14 cellular contexts compared by ENCODE assay signal in the genomic region with DNA sequence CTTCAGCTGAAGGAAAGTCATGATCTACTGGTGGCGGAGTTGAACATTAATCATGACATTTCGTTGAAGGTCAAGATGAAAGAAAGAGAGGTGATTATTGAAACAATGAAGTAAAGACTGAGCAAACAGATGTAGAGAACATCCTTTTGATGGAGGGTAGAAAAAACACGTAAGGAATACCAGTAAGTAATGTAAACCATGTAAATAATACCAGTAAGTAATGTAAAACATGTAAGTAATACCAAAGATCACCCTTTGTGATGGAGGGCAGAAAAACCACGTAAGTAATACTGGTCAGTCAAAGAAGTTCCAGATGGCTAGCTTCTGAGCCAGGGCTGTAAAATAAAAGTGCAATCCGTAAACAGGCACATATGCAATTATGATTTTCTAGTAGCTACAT.
DNase-seq lines count a peak whose midpoint lies in the region; ATAC-seq, FAIRE-seq and TF ChIP-seq lines count a peak whose summit lies in the region.
"Had no signal": no experiment of that assay in that cellular context is flagged by ENCODE, and none has a peak within 500 bp of the region (broad histone marks: within the 10 kb centered on the region; RNA-seq: fewer than 3 reads in every experiment).

No MANE protein-coding gene starts in this region.

- intact Hi-C loops in HepG2 (cut with micrococcal nuclease; ENCODE audit: unreplicated experiment) = loop anchor here (5.0 kb wide), 1 partner anchor 126 kb away; no protein-coding TSS in a partner anchor
- intact Hi-C loops in right lobe of liver (cut with DNase I) = no loop called here

- no peaks in the 10 kb centered on the region for H3K79me2 ChIP-seq in HepG2 (ENCODE audit: insufficient read depth, low read length)

- no peak for TF ChIP-seq CTCF in HepG2 (CRISPR knock-in tag; IDR thresholded peaks at IDR 0.05)
- no peak for TF ChIP-seq CTCF in right lobe of liver (IDR thresholded peaks at IDR 0.05)
- no peak for TF ChIP-seq CTCF in glutamatergic neuron (IDR thresholded peaks at IDR 0.05; ENCODE audit: partially characterized antibody, unreplicated experiment)

- H3K27me3 Mint-ChIP-seq in glutamatergic neuron (ENCODE audit: unreplicated experiment) = peaks cover 2% of the 10 kb centered on the region
- H3K27me3 Mint-ChIP-seq: CD4-positive, CD25-positive, alpha-beta regulatory T cell had no signal

- TF ChIP-seq POLR2A in HepG2 (IDR thresholded peaks at IDR 0.05; ENCODE audit: insufficient read depth in 1 of 2, low read depth in 2 of 2, low read length in 2 of 2) = no peak
- TF ChIP-seq POLR2A in right lobe of liver (IDR thresholded peaks at IDR 0.05) = no peak

- no peak overlapping the region; a peak in 1 of 6 replicates for H3K4me3 ChIP-seq in HepG2 (replicated peaks in 1 of 3; ENCODE audit: insufficient read depth in 1 of 3, low read depth in 2 of 3, low read length in 3 of 3)
- H3K4me3 ChIP-seq in right lobe of liver = no peak overlapping the region
- H3K4me3 ChIP-seq: HAP-1 had no signal

- WGBS in HepG2 (ENCODE audit: low lambda C conversion rate) = 15% methylated on average over 5 of the region's 5 CpGs
- WGBS in right lobe of liver (ENCODE audit: insufficient coverage, low coverage, low lambda C conversion rate, missing lambda C conversion rate) = 83% methylated on average over 5 of the region's 5 CpGs

- no peaks in the 10 kb centered on the region for H3K36me3 ChIP-seq in HepG2 (replicated peaks in 1 of 2; ENCODE audit: control insufficient read depth in 1 of 2, insufficient read depth in 2 of 2, low read length in 2 of 2)
- no peaks in the 10 kb centered on the region for H3K36me3 ChIP-seq in right lobe of liver
- H3K36me3 ChIP-seq: HAP-1 had no signal

- peaks cover 60% of the 10 kb centered on the region for H3K9me3 ChIP-seq in HepG2 (ENCODE audit: low read length)
- H3K9me3 ChIP-seq in right lobe of liver = no peaks in the 10 kb centered on the region
- H3K9me3 ChIP-seq: HAP-1 had no signal

- H2AFZ ChIP-seq in HepG2 (ENCODE audit: low read length) = no peak overlapping the region

- H3K4me1 ChIP-seq in HepG2 (ENCODE audit: insufficient read depth, low read length) (peaks cover 58% of the 10 kb centered on the region), right lobe of liver (peaks cover 0 to 21% (median 5%) of the 10 kb centered on the region in 4 donors)

- H4K20me1 ChIP-seq in HepG2 (ENCODE audit: insufficient read depth, low read length) = no peaks in the 10 kb centered on the region

- H3K27me3 ChIP-seq in HepG2 (ENCODE audit: control insufficient read depth in 1 of 2, insufficient read depth in 2 of 2, low read length in 2 of 2) = no peaks in the 10 kb centered on the region
- no peaks in the 10 kb centered on the region for H3K27me3 ChIP-seq in right lobe of liver

- BruUV-seq in HepG2 (replicated peaks; lab: Mats Ljungman, UMichigan) = no TSS peak

- peak overlapping the region; percentile 57 for H3K27ac Mint-ChIP-seq in glutamatergic neuron (ENCODE audit: unreplicated experiment)
- H3K27ac Mint-ChIP-seq: CD4-positive, CD25-positive, alpha-beta regulatory T cell; CD8-positive, alpha-beta T cell had no signal

- peak; percentile 77 for ATAC-seq in HepG2
- ATAC-seq in right lobe of liver = no peak
- ATAC-seq: CD8-positive, alpha-beta T cell had no signal

- no peak for TF ChIP-seq RAD21 in HepG2 (CRISPR knock-in tag; IDR thresholded peaks at IDR 0.05)

- peak overlapping the region; percentile 22 for H3K4me2 ChIP-seq in HepG2 (ENCODE audit: low read depth, low read length)

- no peaks in the 10 kb centered on the region for H3K36me3 Mint-ChIP-seq in glutamatergic neuron (ENCODE audit: unreplicated experiment)
- H3K36me3 Mint-ChIP-seq: CD4-positive, CD25-positive, alpha-beta regulatory T cell; CD8-positive, alpha-beta T cell had no signal

- peak; percentile 83 for DNase-seq in HepG2 (ENCODE audit: low spot score)
- DNase-seq in right lobe of liver = no peak
- DNase-seq in NCI-H69 (lab: John Stamatoyannopoulos, UW) = peak; percentile 14
- no peak for DNase-seq in glutamatergic neuron
- DNase-seq in HEK293T (ENCODE audit: extremely low spot score) = no peak
- no peak for DNase-seq in HCEC 1CT
- DNase-seq: C1 segment of cervical spinal cord; CD4-positive, CD25-positive, alpha-beta regulatory T cell; CD8-positive, alpha-beta T cell; DND-41; GOT3 had no signal

- H3K27ac ChIP-seq in HepG2 (ENCODE audit: extremely low read length, insufficient read depth, low read length) = peak overlapping the region; percentile 26
- H3K27ac ChIP-seq in right lobe of liver = no peak overlapping the region

- peak in 1 of 2 experiments; percentile 95; a peak in 2 of 4 replicates for TF ChIP-seq EP300 in HepG2 (IDR thresholded peaks at IDR 0.05; ENCODE audit: low read depth in 2 of 2, low read length in 2 of 2)
- TF ChIP-seq EP300 in HepG2 (CRISPR knock-in tag; IDR thresholded peaks at IDR 0.05; ENCODE audit: borderline replicate concordance) = no peak; the same call in 1 of the 2 replicates

- FAIRE-seq in HepG2 (lab: Jason Lieb, UNC) = peak; percentile 21
- FAIRE-seq: GM12892, H54 had no signal

- POLR2A ChIA-PET in HepG2 (lab: Yijun Ruan, JAX) (interaction anchor here (1.3 kb wide), 1 partner anchor 1222 kb away, joined by 3 read pairs; no protein-coding TSS in a partner anchor), HEK293T (lab: Yijun Ruan, JAX) (no interaction called here)

- H3K9ac ChIP-seq in HepG2 (ENCODE audit: insufficient read depth, low read depth, low read length) = no peak overlapping the region

- CTCF ChIA-PET in HepG2 (lab: Yijun Ruan, JAX; ENCODE audit: low intra/inter-chr PET ratio, low total read pairs) (no interaction called here), HEK293T (lab: Yijun Ruan, JAX) (interaction anchor here (1.2 kb wide), 1 partner anchor 158 kb away, joined by 10 read pairs; no protein-coding TSS in a partner anchor)

- in situ Hi-C loops in HepG2 (cut with HindIII; ENCODE audit: extremely low pct_ligation_motif_present, low pct_unique_long_range_greater_than_20kb) = no loop called here

- H3K9me3 Mint-ChIP-seq in glutamatergic neuron (ENCODE audit: unreplicated experiment) = no peaks in the 10 kb centered on the region

- H3K4me3 Mint-ChIP-seq in glutamatergic neuron (ENCODE audit: unreplicated experiment) = peak overlapping the region; percentile 17
- H3K4me3 Mint-ChIP-seq: CD4-positive, CD25-positive, alpha-beta regulatory T cell; CD8-positive, alpha-beta T cell had no signal

- H3K4me1 Mint-ChIP-seq in glutamatergic neuron (ENCODE audit: low read depth, unreplicated experiment) = peaks cover 7% of the 10 kb centered on the region
- H3K4me1 Mint-ChIP-seq: CD4-positive, CD25-positive, alpha-beta regulatory T cell had no signal

TF ChIP-seq in HepG2, 621 proteins besides CTCF, POLR2A, EP300 and RAD21 (continues in another document):
- no peak for TF ChIP-seq ZNF33B (CRISPR knock-in tag; IDR thresholded peaks at IDR 0.05)
- TF ChIP-seq WIZ (CRISPR knock-in tag; IDR thresholded peaks at IDR 0.05) = no peak
- TF ChIP-seq, protein P1, sequence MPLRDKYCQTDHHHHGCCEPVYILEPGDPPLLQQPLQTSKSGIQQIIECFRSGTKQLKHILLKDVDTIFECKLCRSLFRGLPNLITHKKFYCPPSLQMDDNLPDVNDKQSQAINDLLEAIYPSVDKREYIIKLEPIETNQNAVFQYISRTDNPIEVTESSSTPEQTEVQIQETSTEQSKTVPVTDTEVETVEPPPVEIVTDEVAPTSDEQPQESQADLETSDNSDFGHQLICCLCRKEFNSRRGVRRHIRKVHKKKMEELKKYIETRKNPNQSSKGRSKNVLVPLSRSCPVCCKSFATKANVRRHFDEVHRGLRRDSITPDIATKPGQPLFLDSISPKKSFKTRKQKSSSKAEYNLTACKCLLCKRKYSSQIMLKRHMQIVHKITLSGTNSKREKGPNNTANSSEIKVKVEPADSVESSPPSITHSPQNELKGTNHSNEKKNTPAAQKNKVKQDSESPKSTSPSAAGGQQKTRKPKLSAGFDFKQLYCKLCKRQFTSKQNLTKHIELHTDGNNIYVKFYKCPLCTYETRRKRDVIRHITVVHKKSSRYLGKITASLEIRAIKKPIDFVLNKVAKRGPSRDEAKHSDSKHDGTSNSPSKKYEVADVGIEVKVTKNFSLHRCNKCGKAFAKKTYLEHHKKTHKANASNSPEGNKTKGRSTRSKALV (CRISPR knock-in tag; IDR thresholded peaks at IDR 0.05) = no peak

TF ChIP-seq in HEK293T, 16 proteins besides CTCF, POLR2A, EP300 and RAD21:
- TF ChIP-seq FOXM1 (IDR thresholded peaks at IDR 0.05; ENCODE audit: borderline replicate concordance) (no peak), ZNF384 (IDR thresholded peaks at IDR 0.05) (no peak), ELF4 (IDR thresholded peaks at IDR 0.05) (no peak), FOXK2 (IDR thresholded peaks at IDR 0.05) (no peak), SP1 (IDR thresholded peaks at IDR 0.05) (no peak), NFRKB (IDR thresholded peaks at IDR 0.05) (no peak), CTBP1 (IDR thresholded peaks at IDR 0.05; ENCODE audit: borderline replicate concordance) (no peak)

Comparison
In these comparisons a context has a peak if more than half of its experiments do, and no peak if none do; other contexts are left out.
1. DNase-seq: peak in HepG2 (single experiment) and NCI-H69 (single experiment); none in right lobe of liver (0 of 3), glutamatergic neuron (single experiment), HEK293T (single experiment) and HCEC 1CT (single experiment).